11 cellular contexts compared by ENCODE assay signal in genomic region chr18:76564636-76565237, GRCh38.
DNase-seq lines count a peak whose midpoint lies in the region; ATAC-seq and TF ChIP-seq lines count a peak whose summit lies in the region.
"Had no signal": no experiment of that assay in that cellular context is flagged by ENCODE, and none has a peak within 500 bp of the region (broad histone marks: within the 10 kb centered on the region; RNA-seq: fewer than 3 reads in every experiment).

No MANE protein-coding gene starts in this region.

- no peak for TF ChIP-seq EP300 in sigmoid colon (IDR thresholded peaks at IDR 0.05)

- no peak overlapping the region for H3K27ac Mint-ChIP-seq in stimulated activated naive CD8-positive, alpha-beta T cell treated with anti-CD3 and anti-CD28 coated beads, Interleukin-15, amount 100 ng/mL, for 72 hours

- peak; percentile 35 for ATAC-seq in HCT116
- no peak for ATAC-seq in HG03280 (IDR thresholded peaks at IDR 0.05; ENCODE audit: unreplicated experiment)
- ATAC-seq in stimulated activated naive CD8-positive, alpha-beta T cell treated with anti-CD3 and anti-CD28 coated beads, Interleukin-15, amount 100 ng/mL, for 72 hours, result no peak

- CTCF ChIA-PET in HCT116 (lab: Charles Lee), result no interaction called here

- no peak overlapping the region for H3K9ac ChIP-seq in HCT116 (ENCODE audit: low read length)

- H3K27ac ChIP-seq in HCT116 (ENCODE audit: low read depth, low read length), result peak overlapping the region; percentile 57; the same call in 1 of the 2 replicates
- H3K27ac ChIP-seq in adrenal gland, result peak overlapping the region; percentile 64 to 92 (median 89)
- H3K27ac ChIP-seq in sigmoid colon, result peak overlapping the region; percentile 72 to 85 (median 76)

- peak overlapping the region; percentile 66 for H3K4me2 ChIP-seq in HCT116 (ENCODE audit: low read length)

- POLR2A ChIA-PET in HCT116 (lab: Charles Lee), result no interaction called here

- H3K27me3 ChIP-seq in HCT116 (ENCODE audit: insufficient read depth, low read length) (no peaks in the 10 kb centered on the region), adrenal gland (no peaks in the 10 kb centered on the region), sigmoid colon (no peaks in the 10 kb centered on the region)

- H3K9me3 ChIP-seq in HCT116 (ENCODE audit: control insufficient read depth in 1 of 2, insufficient read depth in 1 of 2, low read depth in 1 of 2, low read length in 2 of 2) (peaks cover 0 to 6% of the 10 kb centered on the region in 2 experiments; a peak in 1 of 4 replicates), adrenal gland (replicated peaks in 1 of 3) (no peaks in the 10 kb centered on the region), sigmoid colon (no peaks in the 10 kb centered on the region)

- H3K4me1 ChIP-seq in HCT116 (ENCODE audit: control insufficient read depth in 1 of 2, insufficient read depth in 2 of 2, low read length in 2 of 2) (peaks cover 17 to 32% of the 10 kb centered on the region in 2 experiments), adrenal gland (replicated peaks in 1 of 2) (peaks cover 10 to 15% of the 10 kb centered on the region in 2 donors), sigmoid colon (peaks cover 0 to 25% (median 13%) of the 10 kb centered on the region in 4 donors)

- H3K36me3 ChIP-seq in HCT116 (ENCODE audit: control insufficient read depth in 1 of 2, insufficient read depth in 2 of 2, low read length in 2 of 2) (no peaks in the 10 kb centered on the region), adrenal gland (replicated peaks in 1 of 2) (no peaks in the 10 kb centered on the region), sigmoid colon (no peaks in the 10 kb centered on the region)

- peak overlapping the region; percentile 73 for H2AFZ ChIP-seq in HCT116 (ENCODE audit: low read depth, low read length, poor library complexity, severe bottlenecking)

- no peaks in the 10 kb centered on the region for H3K79me2 ChIP-seq in HCT116 (ENCODE audit: insufficient read depth, low read length)

- no TSS peak for BruUV-seq in HCT116 (replicated peaks; lab: Mats Ljungman, UMichigan)

- WGBS in adrenal gland, 4 donors, result 21 to 34% (median 28%) methylated on average over 4 of the region's 4 CpGs
- WGBS in sigmoid colon, 2 donors, result 61 to 64% methylated on average over 4 of the region's 4 CpGs

- RAD21 ChIA-PET in HCT116 (lab: Charles Lee; ENCODE audit: low non-redundant PET in 1 of 2, low total read pairs in 2 of 2, uncharacterized antibody in 2 of 2, unreplicated experiment in 2 of 2), result no interaction called here

- TF ChIP-seq POLR2A in HCT116 (IDR thresholded peaks at IDR 0.05; ENCODE audit: borderline replicate concordance, extremely low read depth, insufficient read depth, insufficient read length) (no peak), adrenal gland (IDR thresholded peaks at IDR 0.05) (no peak), sigmoid colon (IDR thresholded peaks at IDR 0.05) (no peak)

- H3K4me3 ChIP-seq in HCT116 (replicated peaks in 1 of 2; ENCODE audit: low read depth in 1 of 2, low read length in 2 of 2) (peak overlapping the region in 1 of 2 experiments; percentile 33; a peak in 1 of 4 replicates), adrenal gland (peak overlapping the region in 2 of 4 donors; percentile 12 to 52), sigmoid colon (peak overlapping the region in 3 of 4 donors; percentile 31 to 41 (median 31))

- DNase-seq in HCT116 (ENCODE audit: low read depth, low spot score) (no peak), adrenal gland (no peak), iPS-NIHi7 (ENCODE audit: extremely low spot score) (peak; percentile 9), sigmoid colon (no peak), inferior parietal cortex (ENCODE audit: extremely low spot score) (no peak), NCI-H1105 (lab: John Stamatoyannopoulos, UW) (no peak)
- no peak for DNase-seq in stimulated activated naive CD8-positive, alpha-beta T cell treated with anti-CD3 and anti-CD28 coated beads, Interleukin-15, amount 100 ng/mL, for 72 hours
- DNase-seq: activated T-cell treated with anti-CD3 and anti-CD28 coated beads, Interleukin-2, amount 50 U/mL, for 4 hours; DMS79; occipital lobe had no signal

- no peak overlapping the region for H3K4me3 Mint-ChIP-seq in stimulated activated naive CD8-positive, alpha-beta T cell treated with anti-CD3 and anti-CD28 coated beads, Interleukin-15, amount 100 ng/mL, for 72 hours
- H3K4me3 Mint-ChIP-seq: activated T-cell treated with anti-CD3 and anti-CD28 coated beads, Interleukin-2, amount 50 U/mL, for 4 hours had no signal

- TF ChIP-seq CTCF in HCT116 (IDR thresholded peaks at IDR 0.05 in 2 of 3, conservative IDR thresholded peaks at IDR 0.05 in 1 of 3; ENCODE audit: borderline replicate concordance in 1 of 3, insufficient read depth in 1 of 3, low read depth in 2 of 3, low read length in 2 of 3) (no peak), adrenal gland (IDR thresholded peaks at IDR 0.05) (no peak), sigmoid colon (IDR thresholded peaks at IDR 0.05) (no peak)

- H3K4me1 Mint-ChIP-seq in stimulated activated naive CD8-positive, alpha-beta T cell treated with anti-CD3 and anti-CD28 coated beads, Interleukin-15, amount 100 ng/mL, for 72 hours, result no peaks in the 10 kb centered on the region

- intact Hi-C loops in HCT116 (cut with micrococcal nuclease) (no loop called here), adrenal gland (cut with DNase I) (loop anchor here in 1 of 2 donors (5.0 kb wide), 1 partner anchor 53 kb away; no protein-coding TSS in a partner anchor), sigmoid colon (cut with DNase I) (no loop called here)

- no peaks in the 10 kb centered on the region for H3K9me3 Mint-ChIP-seq in stimulated activated naive CD8-positive, alpha-beta T cell treated with anti-CD3 and anti-CD28 coated beads, Interleukin-15, amount 100 ng/mL, for 72 hours
- H3K9me3 Mint-ChIP-seq: activated T-cell treated with anti-CD3 and anti-CD28 coated beads, Interleukin-2, amount 50 U/mL, for 4 hours had no signal

- TF ChIP-seq RAD21 in HCT116 (IDR thresholded peaks at IDR 0.05; ENCODE audit: low read depth), result no peak

- H3K27me3 Mint-ChIP-seq in stimulated activated naive CD8-positive, alpha-beta T cell treated with anti-CD3 and anti-CD28 coated beads, Interleukin-15, amount 100 ng/mL, for 72 hours, result peaks cover 48% of the 10 kb centered on the region

- H3K9me2 ChIP-seq in HCT116 (ENCODE audit: insufficient read depth), result no peaks in the 10 kb centered on the region

- no peaks in the 10 kb centered on the region for H4K20me1 ChIP-seq in HCT116 (ENCODE audit: insufficient read depth)

TF ChIP-seq in HCT116, 20 proteins besides CTCF, POLR2A, EP300 and RAD21:
- TF ChIP-seq, protein P1, sequence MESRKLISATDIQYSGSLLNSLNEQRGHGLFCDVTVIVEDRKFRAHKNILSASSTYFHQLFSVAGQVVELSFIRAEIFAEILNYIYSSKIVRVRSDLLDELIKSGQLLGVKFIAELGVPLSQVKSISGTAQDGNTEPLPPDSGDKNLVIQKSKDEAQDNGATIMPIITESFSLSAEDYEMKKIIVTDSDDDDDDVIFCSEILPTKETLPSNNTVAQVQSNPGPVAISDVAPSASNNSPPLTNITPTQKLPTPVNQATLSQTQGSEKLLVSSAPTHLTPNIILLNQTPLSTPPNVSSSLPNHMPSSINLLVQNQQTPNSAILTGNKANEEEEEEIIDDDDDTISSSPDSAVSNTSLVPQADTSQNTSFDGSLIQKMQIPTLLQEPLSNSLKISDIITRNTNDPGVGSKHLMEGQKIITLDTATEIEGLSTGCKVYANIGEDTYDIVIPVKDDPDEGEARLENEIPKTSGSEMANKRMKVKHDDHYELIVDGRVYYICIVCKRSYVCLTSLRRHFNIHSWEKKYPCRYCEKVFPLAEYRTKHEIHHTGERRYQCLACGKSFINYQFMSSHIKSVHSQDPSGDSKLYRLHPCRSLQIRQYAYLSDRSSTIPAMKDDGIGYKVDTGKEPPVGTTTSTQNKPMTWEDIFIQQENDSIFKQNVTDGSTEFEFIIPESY (IDR thresholded peaks at IDR 0.05; ENCODE audit: extremely low read depth, insufficient replicate concordance, low read length), result no peak
- TF ChIP-seq POLR2AphosphoS5 (IDR thresholded peaks at IDR 0.05; ENCODE audit: low read depth, low read length) (no peak), FOSL1 (IDR thresholded peaks at IDR 0.05; ENCODE audit: low read depth) (no peak), JUND (IDR thresholded peaks at IDR 0.05) (no peak), EGR1 (IDR thresholded peaks at IDR 0.05; ENCODE audit: low read depth) (no peak), CEBPB (IDR thresholded peaks at IDR 0.05; ENCODE audit: low read depth) (no peak), MAX (IDR thresholded peaks at IDR 0.05) (no peak), SRF (IDR thresholded peaks at IDR 0.05; ENCODE audit: low read depth) (no peak), ZNF274 (IDR thresholded peaks at IDR 0.05; ENCODE audit: low read depth, low read length) (no peak), ELF1 (IDR thresholded peaks at IDR 0.05; ENCODE audit: borderline replicate concordance, low read depth) (no peak), SP1 (IDR thresholded peaks at IDR 0.05; ENCODE audit: low read depth) (no peak), EZH2 (IDR thresholded peaks at IDR 0.05) (no peak)
TF ChIP-seq in HCT116: peak in this region for 0.
